25 cellular contexts compared by ENCODE assay signal in genomic region chr10:16923726-16924125, GRCh38.
"Had no signal": no experiment of that assay in that cellular context is flagged by ENCODE, and none has a peak within 500 bp of the region (broad histone marks: within the 10 kb centered on the region; RNA-seq: fewer than 3 reads in every experiment).

No MANE protein-coding gene starts in this region.

- H3K79me2 ChIP-seq: parathyroid adenoma had no signal

- H3K27me3 ChIP-seq: neural progenitor cell, ovary, right lobe of liver, sigmoid colon, stomach, thyroid gland, tibial nerve, upper lobe of left lung, vagina had no signal

- H3K4me3 ChIP-seq: neural progenitor cell, ovary, psoas muscle, right lobe of liver, sigmoid colon, stomach, thoracic aorta, thyroid gland, tibial nerve, upper lobe of left lung, vagina had no signal

- ATAC-seq: natural killer cell; psoas muscle; right cardiac atrium; right lobe of liver; stimulated activated effector memory CD8-positive, alpha-beta T cell treated with anti-CD3 and anti-CD28 coated beads, Interleukin-12 subunit alpha, Interleukin-12 subunit beta, amount 100 ng/mL, for 72 hours; stimulated activated naive B cell treated with anti-CD40 and anti-IgM and Interleukin-4, amounts not matched to agents 10 μg/mL and 1 μg/mL and 100 μg/mL, for 72 hours had no signal

- H3K9ac ChIP-seq: neural progenitor cell, parathyroid adenoma had no signal

- H3K4me2 ChIP-seq: neural progenitor cell had no signal

- H3K27ac ChIP-seq: neural progenitor cell, ovary, parathyroid adenoma, psoas muscle, right lobe of liver, sigmoid colon, stomach, thoracic aorta, thyroid gland, upper lobe of left lung, vagina had no signal

- H3K9me3 ChIP-seq: ovary, psoas muscle, right lobe of liver, sigmoid colon, stomach, thoracic aorta, thyroid gland, tibial nerve, upper lobe of left lung, vagina had no signal

- H3K4me1 ChIP-seq: parathyroid adenoma, psoas muscle, right lobe of liver, sigmoid colon, stomach, thyroid gland, upper lobe of left lung, vagina had no signal

- H3K36me3 ChIP-seq: neural progenitor cell, ovary, right lobe of liver, sigmoid colon, stomach, thoracic aorta, thyroid gland, upper lobe of left lung, vagina had no signal

- H2AFZ ChIP-seq: neural progenitor cell, parathyroid adenoma had no signal

- DNase-seq: natural killer cell; occipital lobe; ovary; posterior cingulate gyrus; psoas muscle; right cardiac atrium; right lobe of liver; sigmoid colon; small intestine; stimulated activated CD4-positive, alpha-beta T cell treated with anti-CD3 and anti-CD28 coated beads, Interleukin-15, amount 100 ng/mL, for 24 hours; stimulated activated CD4-positive, alpha-beta T cell treated with anti-CD3 and anti-CD28 coated beads, Interleukin-2, amount 100 ng/mL, for 24 hours; stimulated activated CD4-positive, alpha-beta T cell treated with anti-CD3 and anti-CD28 coated beads, Interleukin-2, amount 100 ng/mL, for 48 hours; stimulated activated CD4-positive, alpha-beta T cell treated with anti-CD3 and anti-CD28 coated beads, Interleukin-4, amount 100 ng/mL, for 24 hours; stimulated activated naive B cell treated with anti-CD40 and anti-IgM and Interleukin-4, amounts not matched to agents 10 μg/mL and 1 μg/mL and 100 μg/mL, for 72 hours; stimulated activated naive CD4-positive, alpha-beta T cell treated with Interleukin-2 at 50 U/mL for 16 hours; stomach; thyroid gland; trophoblast cell; upper lobe of left lung had no signal
